Comparison of ENCODE assay signal across 1 cellular context in the genomic region with DNA sequence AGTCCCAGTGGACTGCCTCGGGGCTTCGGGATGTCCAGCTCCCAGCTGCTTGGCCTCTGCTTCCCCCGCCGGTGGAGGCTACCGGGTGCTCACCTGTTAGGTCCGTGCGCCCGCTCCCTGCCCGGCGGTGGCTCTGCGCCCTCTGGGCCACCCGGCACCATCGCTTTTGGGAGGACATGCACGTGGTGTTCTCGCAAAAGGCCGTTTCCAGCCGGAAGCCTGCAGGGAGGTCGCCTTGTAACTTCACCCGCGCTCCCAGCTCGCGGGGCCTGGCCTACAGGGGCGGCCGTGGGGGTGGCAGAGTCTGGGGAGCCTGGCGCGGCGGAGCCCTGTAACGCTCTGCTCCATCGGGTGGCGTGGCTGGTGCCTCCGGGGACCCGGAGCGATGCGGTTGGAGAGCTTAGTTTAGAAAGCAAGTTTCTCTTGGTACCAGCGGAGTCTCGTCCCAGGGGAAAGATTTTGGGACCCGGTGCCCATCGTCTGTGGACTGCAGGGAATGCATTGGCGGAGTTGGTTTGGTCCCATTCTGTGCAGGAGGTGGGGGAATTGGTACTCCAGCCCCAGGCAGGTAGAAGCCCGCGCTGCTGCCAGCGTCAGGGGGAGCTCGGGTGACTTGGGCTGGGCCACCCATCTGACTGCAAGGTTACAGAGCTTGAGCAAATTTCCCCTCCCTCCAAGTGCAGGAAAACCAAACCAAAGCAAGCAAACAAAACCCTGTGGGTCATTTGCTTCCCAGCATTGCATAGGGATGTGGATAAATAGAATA.
A peak's percentile ranks its signal among the peaks of the same experiment; 100 is the strongest.
TF ChIP-seq lines count a peak whose summit lies in the region.

No MANE protein-coding gene starts in this region.

TF ChIP-seq in HEK293, 187 proteins besides CTCF, POLR2A, EP300 and RAD21 (continued from another document):
- TF ChIP-seq ZBTB11 (tag by site-specific recombination; conservative IDR thresholded peaks at IDR 0.05; ENCODE audit: low read depth), result peak; percentile 41; the same call in 1 of the 2 replicates
- TF ChIP-seq ZNF335 (tag by site-specific recombination; conservative IDR thresholded peaks at IDR 0.05), result 0 out of 2 replicates have a peak, but pooled peaks have one; percentile 59
- peak; percentile 94 for TF ChIP-seq PRDM10 (tag by site-specific recombination; IDR thresholded peaks at IDR 0.05)
